ENCODE assay signal across 8 cellular contexts in genomic region chr10:5684318-5684970, GRCh38. TPM values are rescaled to one million over a fixed set of nuclear protein-coding genes. Genes with fewer than 3 reads are reported as not detected.
DNase-seq lines count a peak whose midpoint lies in the region; ATAC-seq and TF ChIP-seq lines count a peak whose summit lies in the region.

Gene TASOR2 (plus strand): TSS chr10:5684838. CDS start chr10:5720643, 35,805 bp downstream.

- no peaks in the 10 kb centered on the region for H3K36me3 ChIP-seq in smooth muscle cell (ENCODE audit: low read depth)

- no peaks in the 10 kb centered on the region for H3F3A ChIP-seq in smooth muscle cell (ENCODE audit: low read depth)

- H3K9me3 Mint-ChIP-seq in activated B cell treated with CpG ODN at 0.5 μM for 24 hours = no peaks in the 10 kb centered on the region

- H3K27me3 ChIP-seq in AG04450 (ENCODE audit: control insufficient read depth, insufficient read depth, low read length) = no peaks in the 10 kb centered on the region
- H3K27me3 ChIP-seq in smooth muscle cell (ENCODE audit: low read depth) = no peaks in the 10 kb centered on the region

- peaks cover 45% of the 10 kb centered on the region for H3K79me2 ChIP-seq in smooth muscle cell (ENCODE audit: low read depth)

- H3K4me1 ChIP-seq in smooth muscle cell (ENCODE audit: low read depth) = peaks cover 14% of the 10 kb centered on the region

- H3K9ac ChIP-seq in smooth muscle cell (ENCODE audit: low read depth) = peak within 1 kb of the TSS; percentile 75

- peak within 1 kb of the TSS; percentile 77 for H2AFZ ChIP-seq in smooth muscle cell (ENCODE audit: low read depth)

- H3K36me3 Mint-ChIP-seq in activated B cell treated with CpG ODN at 0.5 μM for 24 hours (ENCODE audit: low read depth) = peaks cover 20% of the 10 kb centered on the region

- H3K4me2 ChIP-seq in smooth muscle cell = peak within 1 kb of the TSS; percentile 94

- H4K20me1 ChIP-seq in smooth muscle cell (ENCODE audit: low read depth) = peaks cover 42% of the 10 kb centered on the region

- CTCF ChIA-PET in AG04450 (lab: Charles Lee) = interaction anchor here (0.6 to 2.1 kb wide), 2 partner anchors 8 to 62 kb away, joined by 5 read pairs; no protein-coding TSS in a partner anchor
- CTCF ChIA-PET in activated B cell treated with CpG ODN at 0.5 μM for 24 hours (lab: Charles Lee) = interaction anchor here (0.6 kb wide), 1 partner anchor 17 kb away, joined by 3 read pairs; no protein-coding TSS in a partner anchor

- H3K27ac ChIP-seq in AG04450 (ENCODE audit: low read depth, low read length) (peak within 1 kb of the TSS; percentile 47), caudate nucleus (ENCODE audit: low read depth, low read length) (peak within 1 kb of the TSS; percentile 68), smooth muscle cell (ENCODE audit: low read depth) (peak within 1 kb of the TSS; percentile 83)

- ATAC-seq in GM18909 (IDR thresholded peaks at IDR 0.05; ENCODE audit: poor library complexity, unreplicated experiment) (peak; percentile 75), HG03175 (IDR thresholded peaks at IDR 0.05; ENCODE audit: unreplicated experiment) (peak; percentile 79), activated B cell treated with CpG ODN at 0.5 μM for 24 hours (ENCODE audit: low read depth) (peak; percentile 83)

- 2% methylated on average over 54 of the region's 54 CpGs for WGBS in smooth muscle cell (ENCODE audit: low lambda C conversion rate)

- H3K27ac Mint-ChIP-seq in activated B cell treated with CpG ODN at 0.5 μM for 24 hours = peak within 1 kb of the TSS; percentile 94

- no peak for TF ChIP-seq CTCF in AG04450 (IDR thresholded peaks at IDR 0.05; ENCODE audit: low read depth, low read length)
- TF ChIP-seq CTCF in activated B cell treated with CpG ODN at 0.5 μM for 24 hours (IDR thresholded peaks at IDR 0.05) = no peak
- TF ChIP-seq CTCF in smooth muscle cell (IDR thresholded peaks at IDR 0.05; ENCODE audit: borderline replicate concordance, insufficient read depth, poor library complexity, severe bottlenecking) = no peak

- DNase-seq in AG04450 (ENCODE audit: low read depth, low spot score) (peak; percentile 94), NCI-H345 (lab: John Stamatoyannopoulos, UW) (peak; percentile 93), activated B cell treated with CpG ODN at 0.5 μM for 24 hours (peak; percentile 94), caudate nucleus (lab: John Stamatoyannopoulos, UW) (peak; percentile 68 to 99 (median 96)), iPS-NIHi7 (ENCODE audit: extremely low spot score) (peak; percentile 96), smooth muscle cell (lab: John Stamatoyannopoulos, UW; ENCODE audit: unreplicated experiment) (peak; percentile 89)

- H3K4me3 ChIP-seq in AG04450 (ENCODE audit: low read depth, low read length) = peak within 1 kb of the TSS; percentile 94
- peak within 1 kb of the TSS; percentile 87 for H3K4me3 ChIP-seq in smooth muscle cell

- POLR2A ChIA-PET in AG04450 (lab: Yijun Ruan, JAX) (interaction anchor here (0.5 to 1.0 kb wide), 3 partner anchors 120 to 169 kb away, joined by 5 to 10 read pairs (median 5); partner anchors contain the start of gene GDI2), activated B cell treated with CpG ODN at 0.5 μM for 24 hours (lab: Charles Lee) (interaction anchor here (0.5 to 2.2 kb wide), 10 partner anchors 9 to 291 kb away, joined by 3 to 15 read pairs (median 4); partner anchors contain the start of gene GDI2)

- intact Hi-C loops in activated B cell treated with CpG ODN at 0.5 μM for 24 hours (cut with micrococcal nuclease) = loop anchor here (1.0 to 2.0 kb wide), 7 partner anchors 18 to 404 kb away; partner anchors contain the start of genes ANKRD16, ASB13, IL15RA and RBM17

- H3K9me3 ChIP-seq in AG04450 (ENCODE audit: control insufficient read depth, insufficient read depth, low read length) (no peaks in the 10 kb centered on the region), smooth muscle cell (replicated peaks; ENCODE audit: low read depth) (no peaks in the 10 kb centered on the region)

- H3K4me3 Mint-ChIP-seq in activated B cell treated with CpG ODN at 0.5 μM for 24 hours = peak within 1 kb of the TSS; percentile 99

- no peaks in the 10 kb centered on the region for H3K27me3 Mint-ChIP-seq in activated B cell treated with CpG ODN at 0.5 μM for 24 hours

- peaks cover 44% of the 10 kb centered on the region for H3K4me1 Mint-ChIP-seq in activated B cell treated with CpG ODN at 0.5 μM for 24 hours

RNA-seq across cellular contexts. Expression of gene TASOR2, which starts in this region (rescaled TPM):
- polyA plus RNA-seq in AG04450 (2011; rRNA removed) (37.5 and 54.1 TPM in 2 replicates), smooth muscle cell (15.4 and 24.3 TPM in 2 replicates)
- polyA minus RNA-seq in AG04450 (2011; rRNA and poly(A)+ RNA removed) = 44.6 and 67.4 TPM in 2 replicates
- total RNA-seq in activated B cell treated with CpG ODN at 0.5 μM for 24 hours (69.8 and 81.4 TPM in 2 replicates), smooth muscle cell (123 and 132 TPM in 2 replicates)

Comparison
In these comparisons a context has a peak if more than half of its experiments do, and no peak if none do; other contexts are left out.
1. Peak in every context shown above with its lines: DNase-seq, ATAC-seq, H3K4me3 ChIP-seq and H3K27ac ChIP-seq.